8 cellular contexts compared by ENCODE assay signal in the genomic region with DNA sequence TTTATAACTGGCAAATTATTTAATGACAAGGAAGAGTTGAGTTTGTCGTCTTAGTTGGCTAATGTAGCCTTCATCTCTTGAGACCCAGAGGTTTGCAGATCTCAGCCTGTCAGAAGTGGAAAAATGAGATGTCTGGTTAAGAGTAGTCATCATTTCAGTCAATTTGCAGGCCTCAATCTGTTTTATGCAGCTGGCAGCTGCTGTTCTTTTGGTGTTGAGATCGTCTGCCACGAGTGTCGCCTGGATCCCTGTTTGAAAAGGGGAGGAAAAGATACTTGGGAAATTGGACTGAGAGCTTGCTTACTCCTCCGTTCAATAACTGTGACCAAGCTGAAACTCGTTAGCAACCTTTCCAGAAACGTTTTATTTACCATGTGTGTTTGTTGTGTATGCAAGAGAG. TPM values are rescaled to one million over a fixed set of nuclear protein-coding genes. Genes with fewer than 3 reads are reported as not detected.
A peak's percentile ranks its signal among the peaks of the same experiment; 100 is the strongest.
DNase-seq lines count a peak whose midpoint lies in the region; ATAC-seq and TF ChIP-seq lines count a peak whose summit lies in the region.

No MANE protein-coding gene starts in this region.

- H2AFZ ChIP-seq in GM23248 (peak overlapping the region; percentile 17; the same call in 1 of the 2 replicates), PC-3 (ENCODE audit: low read length) (no peak overlapping the region)

- H3K9me3 ChIP-seq in GM23248 (ENCODE audit: low read depth) = no peaks in the 10 kb centered on the region
- H3K9me3 ChIP-seq in PC-3 (ENCODE audit: low read length) = no peaks in the 10 kb centered on the region

- 10 to 16% methylated on average over 7 of the region's 7 CpGs for WGBS in GM23248 (ENCODE audit: low coverage in 1 of 2, low lambda C conversion rate in 2 of 2, missing lambda C conversion rate in 2 of 2), 2 experiments
- 25 to 28% methylated on average over 7 of the region's 7 CpGs for WGBS in lower leg skin, 2 donors

- in situ Hi-C loops in GM23248 (cut with MboI) = loop anchor here (5.0 kb wide), 1 partner anchor 144 kb away; no protein-coding TSS in a partner anchor

- H3K4me3 ChIP-seq in GM23248 (peak overlapping the region; percentile 81), PC-3 (ENCODE audit: low read length) (peak overlapping the region; percentile 72), fibroblast of mammary gland (ENCODE audit: control insufficient read depth, low read depth, low read length) (peak overlapping the region; percentile 76), rectal smooth muscle tissue (ENCODE audit: low read length) (peak overlapping the region; percentile 38), lower leg skin (ENCODE audit: low read depth, poor library complexity, severe bottlenecking) (no peak overlapping the region)

- H3K9ac ChIP-seq in GM23248 (peak overlapping the region; percentile 97), PC-3 (ENCODE audit: low read length) (peak overlapping the region; percentile 95), rectal smooth muscle tissue (ENCODE audit: low read length) (no peak overlapping the region)

- H3K9me2 ChIP-seq in GM23248 (ENCODE audit: insufficient read depth) (no peaks in the 10 kb centered on the region), PC-3 (replicated peaks; ENCODE audit: low read length) (no peaks in the 10 kb centered on the region)

- TF ChIP-seq CTCF in PC-3 (conservative IDR thresholded peaks at IDR 0.05; ENCODE audit: low read depth, low read length) (no peak), fibroblast of mammary gland (conservative IDR thresholded peaks at IDR 0.05; ENCODE audit: control insufficient read depth, insufficient read depth, low read depth, low read length) (no peak), lower leg skin (IDR thresholded peaks at IDR 0.05) (no peak)

- POLR2A ChIA-PET in PC-3 (lab: Charles Lee; ENCODE audit: unreplicated experiment) = interaction anchor here (0.7 to 1.7 kb wide), 3 partner anchors 93 to 122 kb away, joined by 3 to 12 read pairs (median 8); a partner anchor contains a TSS

- H3K4me1 ChIP-seq in GM23248 (ENCODE audit: insufficient read depth) (peaks cover 53% of the 10 kb centered on the region), PC-3 (ENCODE audit: insufficient read depth, low read length) (peaks cover 50% of the 10 kb centered on the region), rectal smooth muscle tissue (ENCODE audit: control insufficient read depth, insufficient read depth, low read length) (peaks cover 25% of the 10 kb centered on the region)

- no peak for TF ChIP-seq POLR2A in lower leg skin (IDR thresholded peaks at IDR 0.05)

- CTCF ChIA-PET in PC-3 (lab: Charles Lee) = interaction anchor here (0.9 to 2.4 kb wide), 4 partner anchors 13 to 170 kb away, joined by 6 to 76 read pairs (median 9); no protein-coding TSS in a partner anchor

- peak overlapping the region; percentile 95 for H3K27ac ChIP-seq in GM23248
- H3K27ac ChIP-seq in PC-3 (ENCODE audit: low read length) = peak overlapping the region; percentile 94
- H3K27ac ChIP-seq in rectal smooth muscle tissue (ENCODE audit: low read depth, low read length) = peak overlapping the region; percentile 97

- H3K79me2 ChIP-seq in GM23248 (ENCODE audit: insufficient read depth) (peaks cover 56% of the 10 kb centered on the region), PC-3 (ENCODE audit: low read length) (peaks cover 89% of the 10 kb centered on the region)

- peak overlapping the region; percentile 87 for H3K4me2 ChIP-seq in GM23248 (ENCODE audit: unreplicated experiment)
- peak overlapping the region; percentile 80 for H3K4me2 ChIP-seq in PC-3 (ENCODE audit: low read length)

- no peak for ATAC-seq in PC-3
- no peak for ATAC-seq in GM18861 (IDR thresholded peaks at IDR 0.05; ENCODE audit: unreplicated experiment)

- H3K27me3 ChIP-seq in GM23248 (replicated peaks; ENCODE audit: insufficient read depth) (no peaks in the 10 kb centered on the region), PC-3 (ENCODE audit: low read length) (no peaks in the 10 kb centered on the region), rectal smooth muscle tissue (ENCODE audit: control insufficient read depth, insufficient read depth, low read length) (no peaks in the 10 kb centered on the region)

- DNase-seq in GM23248 (peak; percentile 43), PC-3 (no peak), fibroblast of mammary gland (ENCODE audit: low read depth) (no peak), lower leg skin (ENCODE audit: low spot score in 2 of 2) (no peak), KG1 (lab: John Stamatoyannopoulos, UW) (no peak), hepatic stellate cell (ENCODE audit: low spot score) (no peak)

- intact Hi-C loops in PC-3 (cut with micrococcal nuclease) = loop anchor here (2.0 to 5.0 kb wide), 4 partner anchors 59 to 284 kb away; no protein-coding TSS in a partner anchor
- intact Hi-C loops in lower leg skin (cut with DNase I; ENCODE audit: low total_unique reads) = loop anchor here (5.0 to 10.0 kb wide), 2 partner anchors 103 to 139 kb away; no protein-coding TSS in a partner anchor

- no TSS peak for BruUV-seq in PC-3 (replicated peaks; lab: Mats Ljungman, UMichigan)

- peaks cover 54% of the 10 kb centered on the region for H3F3A ChIP-seq in GM23248 (ENCODE audit: insufficient read depth)
- H3F3A ChIP-seq in PC-3 (ENCODE audit: low read length, unreplicated experiment) = no peaks in the 10 kb centered on the region

- H3K36me3 ChIP-seq in GM23248 (ENCODE audit: low read depth) (no peaks in the 10 kb centered on the region), PC-3 (ENCODE audit: low read depth, low read length) (0 out of 2 replicates have a peak, but pooled peaks cover 4% of the 10 kb centered on the region), rectal smooth muscle tissue (ENCODE audit: control insufficient read depth, insufficient read depth, low read length) (no peaks in the 10 kb centered on the region)

- H4K20me1 ChIP-seq in GM23248 (ENCODE audit: insufficient read depth) = no peaks in the 10 kb centered on the region
- peaks cover 54% of the 10 kb centered on the region for H4K20me1 ChIP-seq in PC-3 (ENCODE audit: low read length)

RNA-seq across cellular contexts. Expression of a gene that starts 2.3 kb away (rescaled TPM):
- total RNA-seq in GM23248 (2014; rRNA removed; shearing (Covaris generic)) = 60.6 and 63.9 TPM in 2 replicates
- 53.3 and 55.6 TPM in 2 replicates for polyA plus RNA-seq in GM23248 (2016; fragmentation: Nextera tagmentation; extraction: Ambion mirVana)
- total RNA-seq in PC-3 (2014; rRNA removed) = 90.1 and 104 TPM in 2 replicates
- 10 to 100 TPM; 23.5 to 81.5 (median 26.2) TPM for total RNA-seq in lower leg skin
